In genomic region chr14:73851567-73852382, GRCh38 we compare ENCODE assay signal across 8 cellular contexts. TPM values are rescaled to one million over a fixed set of nuclear protein-coding genes. Genes with fewer than 3 reads are reported as not detected.
DNase-seq lines count a peak whose midpoint lies in the region; ATAC-seq and TF ChIP-seq lines count a peak whose summit lies in the region.

PTGR2 (plus strand) TSS chr14:73851831; CDS start chr14:73858863, 7,032 bp downstream.

- H3K79me2 ChIP-seq in trophoblast cell (ENCODE audit: control insufficient read depth, insufficient read depth, low read length, poor library complexity), result peaks cover 7% of the 10 kb centered on the region

- H3K79me1 ChIP-seq in trophoblast cell (ENCODE audit: low read length), result peaks cover 14% of the 10 kb centered on the region

- intact Hi-C loops in cardiac septum (cut with DNase I), result loop anchor here (5.0 kb wide), 1 partner anchor 36 kb away; the partner anchor contains the start of gene ZNF410

- peak within 1 kb of the TSS; percentile 96 for H4K91ac ChIP-seq in trophoblast cell (ENCODE audit: low read depth, low read length)

- peaks cover 0 to 2% of the 10 kb centered on the region in 2 experiments for H3K36me3 ChIP-seq in trophoblast cell (ENCODE audit: control insufficient read depth in 1 of 2, insufficient read depth in 2 of 2, low read length in 2 of 2)
- H3K36me3 ChIP-seq in tibial nerve, result no peaks in the 10 kb centered on the region

- ATAC-seq in HG02763 (IDR thresholded peaks at IDR 0.05; ENCODE audit: unreplicated experiment), result peak; percentile 85

- peak; percentile 91 for DNase-seq in NCI-H1436 (lab: John Stamatoyannopoulos, UW)
- peak; percentile 95 for DNase-seq in SW480 (ENCODE audit: low spot score)
- peak; percentile 96 for DNase-seq in cardiac septum (ENCODE audit: low spot score)
- DNase-seq in trophoblast cell, result peak; percentile 95 to 96
- DNase-seq in tibial nerve (ENCODE audit: low spot score in 2 of 2), result peak; percentile 94 to 95

- H3K4ac ChIP-seq in trophoblast cell (ENCODE audit: low read depth, low read length), result peak within 1 kb of the TSS; percentile 85

- TF ChIP-seq CTCF in tibial nerve (IDR thresholded peaks at IDR 0.05), result peak in 2 of 5 experiments; percentile 52 to 63

- peak within 1 kb of the TSS; percentile 83 for H2AFZ ChIP-seq in trophoblast cell (ENCODE audit: insufficient read depth, low read length, poor library complexity)

- H3K4me1 ChIP-seq in trophoblast cell (ENCODE audit: control insufficient read depth in 1 of 2, insufficient read depth in 2 of 2, low read length in 2 of 2) (peaks cover 8% of the 10 kb centered on the region in 2 experiments), tibial nerve (peaks cover 0 to 22% (median 9%) of the 10 kb centered on the region in 4 donors)

- peak within 1 kb of the TSS; percentile 95 for H3K18ac ChIP-seq in trophoblast cell (ENCODE audit: low read length)

- H2BK120ac ChIP-seq in trophoblast cell (ENCODE audit: insufficient read depth, low read length, poor library complexity), result peak within 1 kb of the TSS; percentile 84

- H3K14ac ChIP-seq in trophoblast cell (ENCODE audit: low read length), result peak within 1 kb of the TSS; percentile 94

- H3K4me3 ChIP-seq in trophoblast cell (ENCODE audit: low read depth, low read length) (peak within 1 kb of the TSS; percentile 79), tibial nerve (peak within 1 kb of the TSS; percentile 45 to 74 (median 62))

- peak within 1 kb of the TSS; percentile 96 for H3K4me2 ChIP-seq in trophoblast cell (ENCODE audit: low read length)

- H3K9me3 ChIP-seq in trophoblast cell (ENCODE audit: insufficient read depth, low read depth, low read length), result no peaks in the 10 kb centered on the region
- no peaks in the 10 kb centered on the region for H3K9me3 ChIP-seq in tibial nerve

- 0 to 1% (median 0%) methylated on average over 46 to 51 of the region's 51 CpGs for WGBS in adipose tissue, 3 donors
- no CpG with 5 or more reads among the region's 51 CpGs for WGBS in trophoblast cell (ENCODE audit: extremely low coverage, insufficient coverage, insufficient read length)
- 2 to 3% methylated on average over 48 to 51 of the region's 51 CpGs for WGBS in tibial nerve, 2 donors

- H3K27ac ChIP-seq in adipose tissue (ENCODE audit: low read depth, low read length) (peak within 1 kb of the TSS; percentile 28), trophoblast cell (ENCODE audit: low read depth, low read length) (peak within 1 kb of the TSS; percentile 86), tibial nerve (peak within 1 kb of the TSS; percentile 90 to 99 (median 94))

- H4K8ac ChIP-seq in trophoblast cell (ENCODE audit: low read depth, low read length), result peak within 1 kb of the TSS; percentile 80

- peak within 1 kb of the TSS; percentile 98 for H3K9ac ChIP-seq in trophoblast cell (ENCODE audit: low read length)

- TF ChIP-seq POLR2A in GM10847 (IDR thresholded peaks at IDR 0.05; ENCODE audit: extremely low read depth, insufficient read length), result peak; percentile 60
- TF ChIP-seq POLR2A in tibial nerve (IDR thresholded peaks at IDR 0.05), result peak; percentile 60 to 81

- peak within 1 kb of the TSS; percentile 23 for H2BK12ac ChIP-seq in trophoblast cell (ENCODE audit: low read length)

- peak within 1 kb of the TSS; percentile 98 for H4K12ac ChIP-seq in trophoblast cell (ENCODE audit: low read depth, low read length)

- TF ChIP-seq EP300 in tibial nerve (IDR thresholded peaks at IDR 0.05), result peak; percentile 90 to 97

- no peak within 1 kb of the TSS for H3K23ac ChIP-seq in trophoblast cell (ENCODE audit: low read length)

- H2BK5ac ChIP-seq in trophoblast cell (ENCODE audit: low read depth, low read length, poor library complexity), result peak within 1 kb of the TSS; percentile 52

- no peaks in the 10 kb centered on the region for H3K27me3 ChIP-seq in trophoblast cell (ENCODE audit: insufficient read depth, low read length)
- H3K27me3 ChIP-seq in tibial nerve, result no peaks in the 10 kb centered on the region

- H2AK5ac ChIP-seq in trophoblast cell (ENCODE audit: low read length), result peak within 1 kb of the TSS; percentile 96

RNA-seq across cellular contexts. Expression of gene PTGR2, which starts in this region (rescaled TPM):
- 1 to 10 TPM; 3.2 to 7.5 (median 5.2) TPM for polyA plus RNA-seq in adipose tissue
- total RNA-seq in cardiac septum (36.7 TPM), tibial nerve (10 to 100 TPM in 1 of 4 donors, 1 to 10 TPM in 3; 6.3 to 12.9 (median 9.0) TPM)
- polyA plus RNA-seq in trophoblast cell (2013), result 7.6 and 7.7 TPM in 2 replicates

Comparison
In these comparisons a context has a peak if more than half of its experiments do, and no peak if none do; other contexts are left out.
1. Peak in every context shown above with its lines: DNase-seq, ATAC-seq, H3K4me3 ChIP-seq and H3K27ac ChIP-seq.
2. H3K27ac ChIP-seq: peak in every context shown above with its lines; median percentile 94 in tibial nerve; 86 in trophoblast cell; 28 in adipose tissue.